In genomic region chr6:39791850-39792500, GRCh38 we compare ENCODE assay signal across 8 cellular contexts. TPM values are rescaled to one million over a fixed set of nuclear protein-coding genes. Genes with fewer than 3 reads are reported as not detected.
DNase-seq lines count a peak whose midpoint lies in the region; ATAC-seq, FAIRE-seq and TF ChIP-seq lines count a peak whose summit lies in the region.

TSS of gene DAAM2 (plus strand) at chr6:39792376. CDS start at chr6:39856303, 63,927 bp downstream.

- TF ChIP-seq POLR2A in H54 (IDR thresholded peaks at IDR 0.05; ENCODE audit: low read depth, low read length) (0 out of 2 replicates have a peak, but pooled peaks have one; percentile 12), GM12892 (IDR thresholded peaks at IDR 0.05; ENCODE audit: low read depth, low read length) (no peak)

- peak; percentile 93 for ATAC-seq in left ventricle myocardium superior
- no peak for ATAC-seq in GM21576 (IDR thresholded peaks at IDR 0.05; ENCODE audit: unreplicated experiment)

- no peak for TF ChIP-seq CTCF in BE2C (IDR thresholded peaks at IDR 0.05; ENCODE audit: low read depth, low read length)

- peaks cover 55% of the 10 kb centered on the region for H3K27me3 Mint-ChIP-seq in activated naive CD8-positive, alpha-beta T cell treated with anti-CD3 and anti-CD28 coated beads for 36 hours

- H3K36me3 ChIP-seq in BE2C: no peaks in the 10 kb centered on the region

- no peaks in the 10 kb centered on the region for H3K9me3 Mint-ChIP-seq in activated naive CD8-positive, alpha-beta T cell treated with anti-CD3 and anti-CD28 coated beads for 36 hours

- FAIRE-seq in H54 (lab: Jason Lieb, UNC) (no peak), GM12892 (lab: Jason Lieb, UNC) (no peak)

- H3K4me3 ChIP-seq in BE2C (ENCODE audit: low read depth, low read length): no peak within 1 kb of the TSS

- intact Hi-C loops in left ventricle myocardium superior (cut with micrococcal nuclease) (no loop called here), posterior vena cava (cut with DNase I) (no loop called here)

- H3K27me3 ChIP-seq in BE2C: peaks cover 35% of the 10 kb centered on the region

- no peaks in the 10 kb centered on the region for H3K4me1 ChIP-seq in BE2C

- DNase-seq in H54 (ENCODE audit: insufficient read length, low spot score): no peak
- peak; percentile 9 for DNase-seq in activated naive CD8-positive, alpha-beta T cell treated with anti-CD3 and anti-CD28 coated beads for 36 hours
- peak; percentile 86 for DNase-seq in left ventricle myocardium superior
- DNase-seq in posterior vena cava (ENCODE audit: low spot score): peak; percentile 87
- DNase-seq in BE2C: no peak
- no peak for DNase-seq in GM12892 (ENCODE audit: insufficient read length)
- DNase-seq in NCI-H774 (lab: John Stamatoyannopoulos, UW): no peak

- no peaks in the 10 kb centered on the region for H3K9me3 ChIP-seq in BE2C

- H3K27ac Mint-ChIP-seq in activated naive CD8-positive, alpha-beta T cell treated with anti-CD3 and anti-CD28 coated beads for 36 hours: no peak within 1 kb of the TSS

- peak within 1 kb of the TSS; percentile 10 for H3K4me3 Mint-ChIP-seq in activated naive CD8-positive, alpha-beta T cell treated with anti-CD3 and anti-CD28 coated beads for 36 hours

- no peaks in the 10 kb centered on the region for H3K36me3 Mint-ChIP-seq in activated naive CD8-positive, alpha-beta T cell treated with anti-CD3 and anti-CD28 coated beads for 36 hours

- H3K4me1 Mint-ChIP-seq in activated naive CD8-positive, alpha-beta T cell treated with anti-CD3 and anti-CD28 coated beads for 36 hours: no peaks in the 10 kb centered on the region

RNA-seq across cellular contexts. Expression of gene DAAM2, which starts in this region (rescaled TPM):
- total RNA-seq in activated naive CD8-positive, alpha-beta T cell treated with anti-CD3 and anti-CD28 coated beads for 36 hours: not detected
- total RNA-seq in left ventricle myocardium superior: 16.1 TPM
- total RNA-seq in posterior vena cava: 10 to 100 TPM; 33.9 to 62.7 TPM
- polyA plus RNA-seq in BE2C (2012; ENCODE audit: insufficient read depth, insufficient read length, low read depth): not detected
- 0.11 TPM for polyA plus RNA-seq in GM12892 (2012; ENCODE audit: missing spikeins)

Comparison
In these comparisons a context has a peak if more than half of its experiments do, and no peak if none do; other contexts are left out.
1. RNA of gene DAAM2 (total RNA-seq): 33.9 to 62.7 TPM in posterior vena cava and 16.1 TPM in left ventricle myocardium superior (single experiment); not detected in activated naive CD8-positive, alpha-beta T cell treated with anti-CD3 and anti-CD28 coated beads for 36 hours; every median in the first group is over 10 times any median in the second.
2. Peak in DNase-seq in activated naive CD8-positive, alpha-beta T cell treated with anti-CD3 and anti-CD28 coated beads for 36 hours; RNA of the gene not detected or under 1 TPM.
3. DNase-seq: peak in left ventricle myocardium superior (single experiment) and posterior vena cava (single experiment); none in H54 (single experiment), BE2C (single experiment), GM12892 (single experiment) and NCI-H774 (single experiment).